Comparison of ENCODE assay signal across 8 cellular contexts in genomic region chr4:151409470-151410313, GRCh38. TPM values are rescaled to one million over a fixed set of nuclear protein-coding genes. Genes with fewer than 3 reads are reported as not detected.
DNase-seq lines count a peak whose midpoint lies in the region; ATAC-seq and TF ChIP-seq lines count a peak whose summit lies in the region.

No MANE protein-coding gene starts in this region.

- ATAC-seq in HG03045 (IDR thresholded peaks at IDR 0.05; ENCODE audit: unreplicated experiment): no peak

- H3K4me3 Mint-ChIP-seq in CD8-positive, alpha-beta memory T cell: peak overlapping the region; percentile 85 to 94 (median 87)

- peaks cover 4% of the 10 kb centered on the region for H3K27me3 ChIP-seq in CD8-positive, alpha-beta memory T cell (ENCODE audit: insufficient read depth, low read length, poor library complexity, severe bottlenecking)
- peaks cover 40% of the 10 kb centered on the region for H3K27me3 ChIP-seq in MM.1S (replicated peaks; ENCODE audit: insufficient read depth, low read length)
- no peaks in the 10 kb centered on the region for H3K27me3 ChIP-seq in cardiac muscle cell
- no peaks in the 10 kb centered on the region for H3K27me3 ChIP-seq in parathyroid adenoma (ENCODE audit: control insufficient read depth, insufficient read depth, low read length)

- TF ChIP-seq CTCF in MM.1S (IDR thresholded peaks at IDR 0.05; ENCODE audit: low read length) (no peak), cardiac muscle cell (IDR thresholded peaks at IDR 0.05; ENCODE audit: low read depth, low read length) (no peak), parathyroid adenoma (IDR thresholded peaks at IDR 0.05) (no peak)

- H3F3A ChIP-seq in MM.1S (ENCODE audit: insufficient read depth, low read length): peaks cover 22% of the 10 kb centered on the region

- H3K9me2 ChIP-seq in MM.1S (replicated peaks; ENCODE audit: insufficient read depth, low read length): no peaks in the 10 kb centered on the region

- H3K27ac Mint-ChIP-seq in CD8-positive, alpha-beta memory T cell: peak overlapping the region in 4 of 8 donors; percentile 5 to 85 (median 47)

- H3K36me3 Mint-ChIP-seq in CD8-positive, alpha-beta memory T cell: peaks cover 0 to 3% (median 0%) of the 10 kb centered on the region in 3 donors

- H3K9me3 ChIP-seq in CD8-positive, alpha-beta memory T cell (ENCODE audit: low read length): no peaks in the 10 kb centered on the region
- H3K9me3 ChIP-seq in MM.1S (replicated peaks; ENCODE audit: insufficient read depth, low read length) (no peaks in the 10 kb centered on the region), cardiac muscle cell (ENCODE audit: low read depth) (no peaks in the 10 kb centered on the region), parathyroid adenoma (ENCODE audit: control insufficient read depth, low read length) (no peaks in the 10 kb centered on the region)

- no peaks in the 10 kb centered on the region for H3K36me3 ChIP-seq in CD8-positive, alpha-beta memory T cell (ENCODE audit: insufficient read depth, low read length)
- no peaks in the 10 kb centered on the region for H3K36me3 ChIP-seq in MM.1S (replicated peaks; ENCODE audit: insufficient read depth, low read length)
- H3K36me3 ChIP-seq in cardiac muscle cell: no peaks in the 10 kb centered on the region
- no peaks in the 10 kb centered on the region for H3K36me3 ChIP-seq in parathyroid adenoma (ENCODE audit: control insufficient read depth, insufficient read depth, low read length)

- H3K4me1 ChIP-seq in CD8-positive, alpha-beta memory T cell (ENCODE audit: insufficient read depth, low read length): peaks cover 15% of the 10 kb centered on the region
- H3K4me1 ChIP-seq in MM.1S (ENCODE audit: low read length) (peaks cover 14% of the 10 kb centered on the region), cardiac muscle cell (ENCODE audit: low read depth) (peaks cover 5% of the 10 kb centered on the region), parathyroid adenoma (no peaks in the 10 kb centered on the region)

- H3K4me3 ChIP-seq in CD8-positive, alpha-beta memory T cell (ENCODE audit: low read length): peak overlapping the region; percentile 47
- H3K4me3 ChIP-seq in MM.1S (ENCODE audit: low read length): peak overlapping the region; percentile 65
- peak overlapping the region; percentile 62 for H3K4me3 ChIP-seq in cardiac muscle cell
- peak overlapping the region; percentile 65 for H3K4me3 ChIP-seq in parathyroid adenoma (ENCODE audit: low read depth, low read length)

- peaks cover 11 to 56% of the 10 kb centered on the region in 2 donors for H3K27me3 Mint-ChIP-seq in CD8-positive, alpha-beta memory T cell

- POLR2A ChIA-PET in CD8-positive, alpha-beta memory T cell (lab: Charles Lee): no interaction called here

- peak in 2 of 5 donors; percentile 9 to 47 for DNase-seq in CD8-positive, alpha-beta memory T cell
- DNase-seq in MM.1S: no peak
- DNase-seq in activated T-cell treated with anti-CD3 and anti-CD28 coated beads, Interleukin-2, amount 50 U/mL, for 48 hours: peak; percentile 18 to 23
- DNase-seq in cardiac muscle cell (ENCODE audit: low read depth in 1 of 2, low spot score in 1 of 2): peak; percentile 32 to 38
- no peak for DNase-seq in SIG-M5 treated with dmso at 0.1 percent for 504 hours (lab: John Stamatoyannopoulos, UW; ENCODE audit: unreplicated experiment)
- DNase-seq in NCI-H1694 (lab: John Stamatoyannopoulos, UW): no peak

- H3K4me1 Mint-ChIP-seq in CD8-positive, alpha-beta memory T cell: peaks cover 19 to 28% (median 24%) of the 10 kb centered on the region in 3 donors

- peak overlapping the region; percentile 81 for H3K4me2 ChIP-seq in MM.1S (ENCODE audit: low read depth, low read length)
- H3K4me2 ChIP-seq in parathyroid adenoma (ENCODE audit: low read length): peak overlapping the region; percentile 84

- H3K27ac ChIP-seq in CD8-positive, alpha-beta memory T cell (ENCODE audit: low read depth, low read length): no peak overlapping the region
- no peak overlapping the region for H3K27ac ChIP-seq in MM.1S (ENCODE audit: low read length)
- H3K27ac ChIP-seq in cardiac muscle cell: peak overlapping the region; percentile 66
- H3K27ac ChIP-seq in parathyroid adenoma: peak overlapping the region; percentile 86

- H4K20me1 ChIP-seq in MM.1S (ENCODE audit: insufficient read depth, low read length): 0 out of 2 replicates have a peak, but pooled peaks cover 7% of the 10 kb centered on the region

- no peak overlapping the region for H3K9ac ChIP-seq in MM.1S (ENCODE audit: low read length)
- H3K9ac ChIP-seq in parathyroid adenoma: no peak overlapping the region

- CTCF ChIA-PET in CD8-positive, alpha-beta memory T cell (lab: Charles Lee): no interaction called here

- H2AFZ ChIP-seq in MM.1S (ENCODE audit: low read length) (peak overlapping the region; percentile 77), parathyroid adenoma (peak overlapping the region; percentile 82)

- H3K79me2 ChIP-seq in MM.1S (ENCODE audit: low read length) (no peaks in the 10 kb centered on the region), parathyroid adenoma (no peaks in the 10 kb centered on the region)

- no peaks in the 10 kb centered on the region for H3K9me3 Mint-ChIP-seq in CD8-positive, alpha-beta memory T cell

RNA-seq across cellular contexts. Expression of gene FHIP1A, which starts 0.7 kb away (rescaled TPM):
- under 1 TPM; 0.09 to 0.15 TPM for total RNA-seq in CD8-positive, alpha-beta memory T cell
- polyA plus RNA-seq in CD8-positive, alpha-beta memory T cell: not detected
- total RNA-seq in cardiac muscle cell: 5.6 and 15.5 TPM in 2 replicates
- 0.98 and 3.4 TPM in 2 replicates for polyA plus RNA-seq in cardiac muscle cell

Comparison
In these comparisons a context has a peak if more than half of its experiments do, and no peak if none do; other contexts are left out.
1. DNase-seq: peak in activated T-cell treated with anti-CD3 and anti-CD28 coated beads, Interleukin-2, amount 50 U/mL, for 48 hours (2 of 2) and cardiac muscle cell (2 of 2); none in MM.1S (single experiment), SIG-M5 treated with dmso at 0.1 percent for 504 hours (single experiment) and NCI-H1694 (single experiment).
2. H3K27ac ChIP-seq: peak in cardiac muscle cell (single experiment) and parathyroid adenoma (single experiment); none in CD8-positive, alpha-beta memory T cell (single experiment) and MM.1S (single experiment).
3. Peak in every context shown above with its lines, with median percentiles within 50 percentile points of each other: H3K4me3 ChIP-seq.